ENCODE assay signal across 29 cellular contexts in the genomic region with DNA sequence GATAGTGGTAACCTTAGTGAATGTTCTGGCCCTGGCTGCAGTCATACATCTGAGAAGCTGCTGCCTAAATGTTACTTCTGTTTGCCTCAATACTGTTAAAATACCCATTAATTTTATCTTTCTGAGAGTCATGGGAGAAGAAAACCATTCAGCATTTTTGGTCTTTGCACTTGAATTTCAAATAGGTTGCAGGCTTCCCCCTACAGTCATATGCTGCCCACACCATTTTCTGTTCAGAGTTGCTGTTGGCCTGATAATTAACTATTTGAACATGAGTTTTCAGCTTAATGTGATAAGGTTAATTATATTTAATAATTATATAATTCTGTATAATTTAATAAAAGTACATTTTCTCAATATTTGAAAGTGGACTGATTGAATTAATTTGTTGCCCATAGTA.
A peak's percentile ranks its signal among the peaks of the same experiment; 100 is the strongest.
DNase-seq lines count a peak whose midpoint lies in the region; ATAC-seq and TF ChIP-seq lines count a peak whose summit lies in the region.
"Had no signal": no experiment of that assay in that cellular context is flagged by ENCODE, and none has a peak within 500 bp of the region (broad histone marks: within the 10 kb centered on the region; RNA-seq: fewer than 3 reads in every experiment).

No MANE protein-coding gene starts in this region.

- no peak overlapping the region for H3K4me2 ChIP-seq in SK-N-SH
- H3K4me2 ChIP-seq: A549; BLaER1; BLaER1 treated with 17β-estradiol and CSF1 and Interleukin-3, amounts not matched to agents 10 nM and 100 nM had no signal

- H3F3A ChIP-seq in SK-N-SH (replicated peaks; ENCODE audit: insufficient read depth) = no peaks in the 10 kb centered on the region

- H3K4me1 ChIP-seq in SK-N-SH (ENCODE audit: control insufficient read depth in 1 of 2, insufficient read depth in 2 of 2, low read depth in 1 of 2, low read length in 1 of 2) (peaks cover 0 to 10% of the 10 kb centered on the region in 2 experiments; a peak in 2 of 4 replicates), BE2C (peaks cover 10% of the 10 kb centered on the region), heart left ventricle (no peaks in the 10 kb centered on the region)
- H3K4me1 ChIP-seq: A549; BLaER1; BLaER1 treated with 17β-estradiol and CSF1 and Interleukin-3, amounts not matched to agents 10 nM and 100 nM had no signal

- H3K9me2 ChIP-seq in SK-N-SH = no peaks in the 10 kb centered on the region

- H4K20me1 ChIP-seq in SK-N-SH (ENCODE audit: insufficient read depth) = no peaks in the 10 kb centered on the region
- H4K20me1 ChIP-seq: BLaER1; BLaER1 treated with 17β-estradiol and CSF1 and Interleukin-3, amounts not matched to agents 10 nM and 100 nM had no signal

- no peak for TF ChIP-seq CTCF in SK-N-SH (IDR thresholded peaks at IDR 0.05)
- TF ChIP-seq CTCF in BE2C (IDR thresholded peaks at IDR 0.05; ENCODE audit: low read depth, low read length) = peak; percentile 35; the same call in 1 of the 2 replicates
- TF ChIP-seq CTCF in heart left ventricle (IDR thresholded peaks at IDR 0.05) = no peak

- H3K4me3 ChIP-seq in SK-N-SH (ENCODE audit: low read depth in 2 of 2, low read length in 1 of 2) (no peak overlapping the region), BE2C (ENCODE audit: low read depth, low read length) (no peak overlapping the region), heart left ventricle (no peak overlapping the region)
- H3K4me3 ChIP-seq: A549; BLaER1; BLaER1 treated with 17β-estradiol and CSF1 and Interleukin-3, amounts not matched to agents 10 nM and 100 nM had no signal

- H3K27me3 ChIP-seq in SK-N-SH (ENCODE audit: insufficient read depth) (no peaks in the 10 kb centered on the region), BE2C (no peaks in the 10 kb centered on the region), heart left ventricle (no peaks in the 10 kb centered on the region)
- H3K27me3 ChIP-seq: BLaER1; BLaER1 treated with 17β-estradiol and CSF1 and Interleukin-3, amounts not matched to agents 10 nM and 100 nM had no signal

- intact Hi-C loops in heart left ventricle (cut with DNase I) = no loop called here

- H3K9me3 ChIP-seq in SK-N-SH = no peaks in the 10 kb centered on the region
- H3K9me3 ChIP-seq in BE2C = no peaks in the 10 kb centered on the region
- H3K9me3 ChIP-seq in heart left ventricle = no peaks in the 10 kb centered on the region
- H3K9me3 ChIP-seq: A549; BLaER1; BLaER1 treated with 17β-estradiol and CSF1 and Interleukin-3, amounts not matched to agents 10 nM and 100 nM; Caco-2 had no signal

- H3K27ac ChIP-seq in SK-N-SH (ENCODE audit: low read depth in 2 of 2, low read length in 1 of 2) = peak overlapping the region in 1 of 2 experiments; percentile 71; a peak in 2 of 4 replicates
- no peak overlapping the region for H3K27ac ChIP-seq in heart left ventricle
- H3K27ac ChIP-seq: 22Rv1; A549; BLaER1; BLaER1 treated with 17β-estradiol and CSF1 and Interleukin-3, amounts not matched to agents 10 nM and 100 nM; C4-2B had no signal

- H3K36me3 ChIP-seq in SK-N-SH (replicated peaks in 1 of 2; ENCODE audit: control insufficient read depth in 1 of 2, insufficient read depth in 2 of 2, low read length in 1 of 2) (no peaks in the 10 kb centered on the region), BE2C (no peaks in the 10 kb centered on the region), heart left ventricle (no peaks in the 10 kb centered on the region)
- H3K36me3 ChIP-seq: BLaER1; BLaER1 treated with 17β-estradiol and CSF1 and Interleukin-3, amounts not matched to agents 10 nM and 100 nM had no signal

- DNase-seq in DMS 273 (lab: John Stamatoyannopoulos, UW; ENCODE audit: unreplicated experiment) (peak; percentile 5), DMS 273 treated with DMSO at 0.1 percent for 48 hours (lab: John Stamatoyannopoulos, UW) (no peak), SK-N-SH (peak; percentile 6), BE2C (peak; percentile 23), heart left ventricle (no peak)
- DNase-seq: 8988T; ACHN; AML-193; C1 segment of cervical spinal cord; Caco-2; Calu3; CD4-positive, alpha-beta memory T cell; CD4-positive, alpha-beta T cell; CD4-positive, CD25-positive, alpha-beta regulatory T cell; CD8-positive, alpha-beta memory T cell; CD8-positive, alpha-beta T cell; COR-L47; DMS153; DMS53; DMS79; DMS79 treated with DMSO at 0.1 percent for 48 hours; DND-41; EL had no signal

- H2AFZ ChIP-seq in SK-N-SH (ENCODE audit: low read depth) = no peak overlapping the region

- no peaks in the 10 kb centered on the region for H3K79me2 ChIP-seq in SK-N-SH (ENCODE audit: insufficient read depth)

- POLR2A ChIA-PET in SK-N-SH (lab: Yijun Ruan, JAX) = no interaction called here

- CTCF ChIA-PET in SK-N-SH (lab: Yijun Ruan, JAX) = no interaction called here

- H3K9ac ChIP-seq in SK-N-SH = no peak overlapping the region
- H3K9ac ChIP-seq: BLaER1; BLaER1 treated with 17β-estradiol and CSF1 and Interleukin-3, amounts not matched to agents 10 nM and 100 nM had no signal

- TF ChIP-seq POLR2A in heart left ventricle (IDR thresholded peaks at IDR 0.05) = no peak

- ATAC-seq in SK-N-SH treated with all-trans-retinoic acid at 6 μM for 48 hours = no peak; the same call in 2 of the 3 replicates
- no peak for ATAC-seq in heart left ventricle
- ATAC-seq: A549; CD8-positive, alpha-beta T cell had no signal

- peak in 1 of 2 experiments; percentile 65; a peak in 2 of 4 replicates for TF ChIP-seq EP300 in SK-N-SH (IDR thresholded peaks at IDR 0.05; ENCODE audit: borderline replicate concordance in 1 of 2, low read depth in 1 of 2, low read length in 1 of 2)

- TF ChIP-seq RAD21 in SK-N-SH (IDR thresholded peaks at IDR 0.05; ENCODE audit: low read length) = peak; percentile 45; the same call in 1 of the 2 replicates

TF ChIP-seq in SK-N-SH, 30 proteins besides CTCF, POLR2A, EP300 and RAD21:
- TF ChIP-seq RCOR1 (IDR thresholded peaks at IDR 0.05; ENCODE audit: low read length) = 0 out of 2 replicates have a peak, but pooled peaks have one; percentile 55
- TF ChIP-seq, protein P1, sequence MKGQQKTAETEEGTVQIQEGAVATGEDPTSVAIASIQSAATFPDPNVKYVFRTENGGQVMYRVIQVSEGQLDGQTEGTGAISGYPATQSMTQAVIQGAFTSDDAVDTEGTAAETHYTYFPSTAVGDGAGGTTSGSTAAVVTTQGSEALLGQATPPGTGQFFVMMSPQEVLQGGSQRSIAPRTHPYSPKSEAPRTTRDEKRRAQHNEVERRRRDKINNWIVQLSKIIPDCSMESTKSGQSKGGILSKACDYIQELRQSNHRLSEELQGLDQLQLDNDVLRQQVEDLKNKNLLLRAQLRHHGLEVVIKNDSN (IDR thresholded peaks at IDR 0.05; ENCODE audit: borderline replicate concordance, low read depth) = no peak

TF ChIP-seq in SK-N-SH treated with all-trans-retinoic acid at 6 μM for 48 hours, 23 proteins besides CTCF, POLR2A, EP300 and RAD21 (continues in another document):
- TF ChIP-seq ISL1 (CRISPR knock-in tag; IDR thresholded peaks at IDR 0.05) (no peak), ZC3H10 (CRISPR knock-in tag; IDR thresholded peaks at IDR 0.05) (no peak), CSDC2 (CRISPR knock-in tag; IDR thresholded peaks at IDR 0.05) (no peak), BACH2 (CRISPR knock-in tag; IDR thresholded peaks at IDR 0.05; ENCODE audit: borderline replicate concordance) (no peak), ZNF8 (CRISPR knock-in tag; IDR thresholded peaks at IDR 0.05) (no peak), ZNF70 (CRISPR knock-in tag; IDR thresholded peaks at IDR 0.05) (no peak), OSR1 (CRISPR knock-in tag; IDR thresholded peaks at IDR 0.05) (no peak), SNAI2 (CRISPR knock-in tag; IDR thresholded peaks at IDR 0.05) (no peak), ZFP30 (CRISPR knock-in tag; IDR thresholded peaks at IDR 0.05) (no peak), TOX (CRISPR knock-in tag; IDR thresholded peaks at IDR 0.05; ENCODE audit: borderline replicate concordance) (no peak)
- TF ChIP-seq, protein P2, sequence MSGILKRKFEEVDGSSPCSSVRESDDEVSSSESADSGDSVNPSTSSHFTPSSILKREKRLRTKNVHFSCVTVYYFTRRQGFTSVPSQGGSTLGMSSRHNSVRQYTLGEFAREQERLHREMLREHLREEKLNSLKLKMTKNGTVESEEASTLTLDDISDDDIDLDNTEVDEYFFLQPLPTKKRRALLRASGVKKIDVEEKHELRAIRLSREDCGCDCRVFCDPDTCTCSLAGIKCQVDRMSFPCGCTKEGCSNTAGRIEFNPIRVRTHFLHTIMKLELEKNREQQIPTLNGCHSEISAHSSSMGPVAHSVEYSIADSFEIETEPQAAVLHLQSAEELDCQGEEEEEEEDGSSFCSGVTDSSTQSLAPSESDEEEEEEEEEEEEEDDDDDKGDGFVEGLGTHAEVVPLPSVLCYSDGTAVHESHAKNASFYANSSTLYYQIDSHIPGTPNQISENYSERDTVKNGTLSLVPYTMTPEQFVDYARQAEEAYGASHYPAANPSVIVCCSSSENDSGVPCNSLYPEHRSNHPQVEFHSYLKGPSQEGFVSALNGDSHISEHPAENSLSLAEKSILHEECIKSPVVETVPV (CRISPR knock-in tag; IDR thresholded peaks at IDR 0.05) = no peak; the same call in 1 of the 2 replicates
- TF ChIP-seq, protein P3, sequence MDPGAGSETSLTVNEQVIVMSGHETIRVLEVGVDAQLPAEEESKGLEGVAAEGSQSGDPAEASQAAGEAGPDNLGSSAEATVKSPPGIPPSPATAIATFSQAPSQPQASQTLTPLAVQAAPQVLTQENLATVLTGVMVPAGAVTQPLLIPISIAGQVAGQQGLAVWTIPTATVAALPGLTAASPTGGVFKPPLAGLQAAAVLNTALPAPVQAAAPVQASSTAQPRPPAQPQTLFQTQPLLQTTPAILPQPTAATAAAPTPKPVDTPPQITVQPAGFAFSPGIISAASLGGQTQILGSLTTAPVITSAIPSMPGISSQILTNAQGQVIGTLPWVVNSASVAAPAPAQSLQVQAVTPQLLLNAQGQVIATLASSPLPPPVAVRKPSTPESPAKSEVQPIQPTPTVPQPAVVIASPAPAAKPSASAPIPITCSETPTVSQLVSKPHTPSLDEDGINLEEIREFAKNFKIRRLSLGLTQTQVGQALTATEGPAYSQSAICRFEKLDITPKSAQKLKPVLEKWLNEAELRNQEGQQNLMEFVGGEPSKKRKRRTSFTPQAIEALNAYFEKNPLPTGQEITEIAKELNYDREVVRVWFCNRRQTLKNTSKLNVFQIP (CRISPR knock-in tag; IDR thresholded peaks at IDR 0.05; ENCODE audit: borderline replicate concordance, low read depth) = no peak

Comparison
In these comparisons a context has a peak if more than half of its experiments do, and no peak if none do; other contexts are left out.
1. DNase-seq: peak in DMS 273 (single experiment), SK-N-SH (single experiment) and BE2C (single experiment); none in DMS 273 treated with DMSO at 0.1 percent for 48 hours (single experiment) and heart left ventricle (0 of 5).